Comparison of ENCODE assay signal across 17 cellular contexts in the genomic region with DNA sequence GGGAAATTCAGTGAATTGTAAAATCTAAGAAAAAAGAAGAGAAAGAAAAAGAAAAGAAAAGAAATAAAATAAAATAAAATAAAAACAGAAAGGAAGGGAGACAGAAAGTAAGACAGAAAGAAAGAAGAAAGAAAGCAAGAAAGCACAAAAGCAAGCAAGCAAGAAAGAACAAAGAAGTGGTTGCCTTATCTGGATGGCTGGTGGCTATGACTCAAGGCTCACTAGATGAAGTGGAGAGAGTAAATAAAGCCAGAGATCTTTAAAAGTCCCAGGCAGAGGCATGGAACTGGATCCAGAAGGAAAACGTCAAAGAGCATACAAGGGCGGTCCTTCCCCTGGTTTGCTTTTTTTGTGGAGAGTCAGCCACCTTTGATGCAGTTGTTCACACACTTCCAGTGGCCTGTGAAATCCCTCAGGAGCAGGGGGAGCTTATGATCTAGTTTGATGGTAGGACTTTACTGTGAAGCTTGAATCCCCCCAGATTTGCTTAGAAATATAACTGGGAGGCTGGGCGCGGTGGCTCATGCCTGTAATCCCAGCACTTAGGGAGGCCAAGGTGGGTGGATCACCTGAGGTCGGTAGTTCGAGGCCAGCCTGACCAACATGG.
DNase-seq lines count a peak whose midpoint lies in the region; ATAC-seq, FAIRE-seq and TF ChIP-seq lines count a peak whose summit lies in the region.
"Had no signal": no experiment of that assay in that cellular context is flagged by ENCODE, and none has a peak within 500 bp of the region (broad histone marks: within the 10 kb centered on the region; RNA-seq: fewer than 3 reads in every experiment).

No MANE protein-coding gene starts in this region.

- peak; percentile 85 for FAIRE-seq in H1 (lab: Jason Lieb, UNC)

- H3K36me3 ChIP-seq in BLaER1 treated with 17β-estradiol and CSF1 and Interleukin-3, amounts not matched to agents 10 nM and 100 nM, result no peaks in the 10 kb centered on the region
- no peaks in the 10 kb centered on the region for H3K36me3 ChIP-seq in H1 (ENCODE audit: control insufficient read depth in 2 of 4, insufficient read depth in 4 of 4, low read length in 3 of 4)
- no peaks in the 10 kb centered on the region for H3K36me3 ChIP-seq in mucosa of descending colon (ENCODE audit: low read depth)
- H3K36me3 ChIP-seq: heart left ventricle, Peyer's patch had no signal

- H3K4ac ChIP-seq in H1 (replicated peaks; ENCODE audit: insufficient read length, low read depth, low read length), result no peak overlapping the region

- TF ChIP-seq CTCF in H1 (IDR thresholded peaks at IDR 0.05; ENCODE audit: control extremely low read depth in 1 of 3, insufficient read depth in 1 of 3, low read depth in 1 of 3, low read length in 3 of 3) (no peak), mucosa of descending colon (IDR thresholded peaks at IDR 0.05) (no peak)

- no peak for TF ChIP-seq EP300 in H1 (IDR thresholded peaks at IDR 0.05; ENCODE audit: borderline replicate concordance in 1 of 2, low read depth in 2 of 2, low read length in 2 of 2)

- H3K9me3 ChIP-seq in BLaER1 treated with 17β-estradiol and CSF1 and Interleukin-3, amounts not matched to agents 10 nM and 100 nM (replicated peaks in 1 of 11), result peaks cover 0 to 11% (median 6%) of the 10 kb centered on the region in 11 experiments; a peak in 9 of 22 replicates
- H3K9me3 ChIP-seq in H1 (ENCODE audit: insufficient read depth in 2 of 2, low read depth in 1 of 2, low read length in 1 of 2) (no peaks in the 10 kb centered on the region), mucosa of descending colon (no peaks in the 10 kb centered on the region)
- H3K9me3 ChIP-seq: heart left ventricle, Peyer's patch had no signal

- H2BK15ac ChIP-seq in H1 (ENCODE audit: low read length), result no peak overlapping the region

- H4K20me1 ChIP-seq in BLaER1 treated with 17β-estradiol and CSF1 and Interleukin-3, amounts not matched to agents 10 nM and 100 nM, result no peaks in the 10 kb centered on the region
- no peaks in the 10 kb centered on the region for H4K20me1 ChIP-seq in H1 (replicated peaks in 1 of 2; ENCODE audit: control insufficient read depth in 1 of 2, insufficient read depth in 2 of 2, low read length in 2 of 2)

- H3K56ac ChIP-seq in H1 (replicated peaks; ENCODE audit: insufficient read length, low read depth, low read length), result no peak overlapping the region

- no peak overlapping the region for H2AFZ ChIP-seq in H1 (ENCODE audit: low read length)
- H2AFZ ChIP-seq: parathyroid adenoma had no signal

- H3K23ac ChIP-seq in H1 (ENCODE audit: insufficient read length), result no peak overlapping the region

- TF ChIP-seq POLR2A in H1 (IDR thresholded peaks at IDR 0.05; ENCODE audit: control extremely low read depth in 1 of 2, low read depth in 2 of 2, low read length in 2 of 2), result no peak

- H3K18ac ChIP-seq in H1 (ENCODE audit: extremely low read depth, low read length), result no peak overlapping the region

- 95% methylated on average over 6 of the region's 6 CpGs; no CpG with 5 or more reads in 1 of the 2 experiments for WGBS in H1 (ENCODE audit: extremely low coverage in 1 of 2, insufficient coverage in 1 of 2, insufficient read length in 1 of 2, insufficient replicate concordance in 2 of 2, low coverage in 1 of 2, low lambda C conversion rate in 2 of 2, missing lambda C conversion rate in 1 of 2), 2 experiments

- no peak overlapping the region for H2BK120ac ChIP-seq in H1 (replicated peaks; ENCODE audit: low read depth, low read length)

- no peak overlapping the region for H4K91ac ChIP-seq in H1 (replicated peaks; ENCODE audit: insufficient read length, low read length)

- no peaks in the 10 kb centered on the region for H3K27me3 ChIP-seq in BLaER1 treated with 17β-estradiol and CSF1 and Interleukin-3, amounts not matched to agents 10 nM and 100 nM
- no peaks in the 10 kb centered on the region for H3K27me3 ChIP-seq in H1 (replicated peaks in 1 of 4; ENCODE audit: control insufficient read depth in 3 of 4, extremely low read depth in 1 of 4, insufficient read depth in 3 of 4, low read length in 3 of 4)
- H3K27me3 ChIP-seq: dorsolateral prefrontal cortex, heart left ventricle, Peyer's patch had no signal

- intact Hi-C loops in mucosa of descending colon (cut with DNase I, micrococcal nuclease), result no loop called here

- no peak overlapping the region for H2BK12ac ChIP-seq in H1 (ENCODE audit: low read depth, low read length)

- H3K79me1 ChIP-seq in H1 (ENCODE audit: low read depth, low read length), result no peaks in the 10 kb centered on the region

- H3K9ac ChIP-seq in BLaER1 treated with 17β-estradiol and CSF1 and Interleukin-3, amounts not matched to agents 10 nM and 100 nM, result no peak overlapping the region
- no peak overlapping the region for H3K9ac ChIP-seq in H1 (replicated peaks in 1 of 4; ENCODE audit: extremely low read depth in 1 of 4, low read depth in 3 of 4, low read length in 3 of 4)
- H3K9ac ChIP-seq: parathyroid adenoma had no signal

- CTCF ChIA-PET in H1 (lab: Charles Lee; ENCODE audit: partially characterized antibody), result no interaction called here

- no peak overlapping the region for H2BK5ac ChIP-seq in H1 (ENCODE audit: low read depth, low read length)

- peaks cover 14 to 51% (median 35%) of the 10 kb centered on the region in 10 experiments for H3K4me1 ChIP-seq in BLaER1 treated with 17β-estradiol and CSF1 and Interleukin-3, amounts not matched to agents 10 nM and 100 nM
- H3K4me1 ChIP-seq in H1 (replicated peaks in 1 of 4; ENCODE audit: control insufficient read depth in 3 of 4, insufficient read depth in 4 of 4, low read length in 3 of 4) (no peaks in the 10 kb centered on the region), mucosa of descending colon (ENCODE audit: low read depth) (no peaks in the 10 kb centered on the region)
- H3K4me1 ChIP-seq: parathyroid adenoma, Peyer's patch had no signal

- no peak overlapping the region for H3K4me3 ChIP-seq in BLaER1 treated with 17β-estradiol and CSF1 and Interleukin-3, amounts not matched to agents 10 nM and 100 nM
- H3K4me3 ChIP-seq in H1 (ENCODE audit: extremely low read depth in 1 of 4, insufficient read depth in 2 of 4, low read depth in 3 of 4, low read length in 4 of 4) (no peak overlapping the region), mucosa of descending colon (no peak overlapping the region)
- H3K4me3 ChIP-seq: dorsolateral prefrontal cortex, heart left ventricle, Peyer's patch had no signal

- H4K8ac ChIP-seq in H1 (ENCODE audit: extremely low read depth, insufficient read depth, low read length), result no peak overlapping the region

- no peak overlapping the region for H4K5ac ChIP-seq in H1 (ENCODE audit: insufficient read length, low read depth, low read length)

- no peaks in the 10 kb centered on the region for H3K23me2 ChIP-seq in H1 (ENCODE audit: low read depth, low read length)

- H3K4me2 ChIP-seq in BLaER1 treated with 17β-estradiol and CSF1 and Interleukin-3, amounts not matched to agents 10 nM and 100 nM, result peak overlapping the region; percentile 3 to 67 (median 25); a peak in 14 of 22 replicates
- H3K4me2 ChIP-seq in H1 (ENCODE audit: insufficient read depth in 1 of 2, low read depth in 2 of 2, low read length in 2 of 2), result no peak overlapping the region

- no peak overlapping the region for H2AK5ac ChIP-seq in H1 (ENCODE audit: low read depth, low read length)

- peak overlapping the region in 1 of 11 experiments; percentile 5; a peak in 1 of 22 replicates for H3K27ac ChIP-seq in BLaER1 treated with 17β-estradiol and CSF1 and Interleukin-3, amounts not matched to agents 10 nM and 100 nM
- no peak overlapping the region for H3K27ac ChIP-seq in H1 (ENCODE audit: low read depth, low read length)
- H3K27ac ChIP-seq: C4-2B, dorsolateral prefrontal cortex, heart left ventricle, parathyroid adenoma had no signal

- TF ChIP-seq RAD21 in H1 (IDR thresholded peaks at IDR 0.05 in 1 of 2, conservative IDR thresholded peaks at IDR 0.05 in 1 of 2; ENCODE audit: low read depth in 2 of 2, low read length in 2 of 2), result no peak

- no peaks in the 10 kb centered on the region for H3K79me2 ChIP-seq in H1 (ENCODE audit: control insufficient read depth in 1 of 2, insufficient read depth in 2 of 2, low read length in 2 of 2)
- H3K79me2 ChIP-seq: parathyroid adenoma had no signal

- no peak overlapping the region for H3K14ac ChIP-seq in H1 (ENCODE audit: insufficient read length)

- peak; percentile 23 for ATAC-seq in mucosa of descending colon
- ATAC-seq: stimulated activated memory B cell treated with anti-CD40 and anti-IgM and Interleukin-4, amounts not matched to agents 10 μg/mL and 1 μg/mL and 100 μg/mL, for 72 hours had no signal

- no peak overlapping the region for H2BK20ac ChIP-seq in H1 (ENCODE audit: low read length)

- DNase-seq in HT-29 (ENCODE audit: low spot score) (peak; percentile 16), H1 (ENCODE audit: low read depth in 1 of 2, low spot score in 2 of 2) (no peak), mucosa of descending colon (no peak), NCI-H2029 treated with DMSO at 0.1 percent for 48 hours (lab: John Stamatoyannopoulos, UW) (no peak), NCI-H526 treated with DMSO at 0.1 percent for 48 hours (lab: John Stamatoyannopoulos, UW) (no peak), DMS 273 (lab: John Stamatoyannopoulos, UW; ENCODE audit: unreplicated experiment) (no peak)
- no peak for DNase-seq in activated naive CD4-positive, alpha-beta T cell treated with Interleukin-2 at 50 U/mL for 16 hours
- DNase-seq: activated naive CD8-positive, alpha-beta T cell treated with anti-CD3 and anti-CD28 coated beads, Interleukin-2, amount 10 ng/mL, durations not matched to agents 7 days and 5 days; dorsolateral prefrontal cortex; GF-D8; heart left ventricle; Peyer's patch; stimulated activated CD4-positive, alpha-beta T cell treated with anti-CD3 and anti-CD28 coated beads, Interleukin-1b, Interleukin-23, amount 100 ng/mL, for 48 hours had no signal

- POLR2A ChIA-PET in H1 (lab: Charles Lee; ENCODE audit: partially characterized antibody), result no interaction called here

TF ChIP-seq in H1, 55 proteins besides CTCF, POLR2A, EP300 and RAD21:
- TF ChIP-seq BCL11A (IDR thresholded peaks at IDR 0.05; ENCODE audit: low read depth in 2 of 2, low read length in 2 of 2) (no peak), SAP30 (IDR thresholded peaks at IDR 0.05; ENCODE audit: insufficient read depth, insufficient replicate concordance, low read length) (no peak)
TF ChIP-seq in H1: peak in this region for 0.

Comparison
In these comparisons a context has a peak if more than half of its experiments do, and no peak if none do; other contexts are left out.
1. H3K4me2 ChIP-seq: peak in BLaER1 treated with 17β-estradiol and CSF1 and Interleukin-3, amounts not matched to agents 10 nM and 100 nM (11 of 11); none in H1 (0 of 2).